In genomic region chr16:48533931-48534330, GRCh38 we compare ENCODE assay signal across 13 cellular contexts.
DNase-seq lines count a peak whose midpoint lies in the region; ATAC-seq and TF ChIP-seq lines count a peak whose summit lies in the region.
"Had no signal": no experiment of that assay in that cellular context is flagged by ENCODE, and none has a peak within 500 bp of the region (broad histone marks: within the 10 kb centered on the region; RNA-seq: fewer than 3 reads in every experiment).

No MANE protein-coding gene starts in this region.

- WGBS in sigmoid colon, 2 donors, result 93 to 95% methylated on average over 7 of the region's 7 CpGs

- H3K4me1 Mint-ChIP-seq in activated T-helper 17 cell treated with anti-CD3 and anti-CD28 coated beads, Interleukin-2, amount 50 U/mL, for 72 hours, result peaks cover 5% of the 10 kb centered on the region
- H3K4me1 Mint-ChIP-seq in activated CD8-positive, alpha-beta T cell treated with anti-CD3 and anti-CD28 coated beads for 36 hours (ENCODE audit: low read depth), result peaks cover 19% of the 10 kb centered on the region

- no peaks in the 10 kb centered on the region for H3K9me3 Mint-ChIP-seq in activated T-helper 17 cell treated with anti-CD3 and anti-CD28 coated beads, Interleukin-2, amount 50 U/mL, for 72 hours
- no peaks in the 10 kb centered on the region for H3K9me3 Mint-ChIP-seq in activated CD8-positive, alpha-beta T cell treated with anti-CD3 and anti-CD28 coated beads for 36 hours
- H3K9me3 Mint-ChIP-seq: CD8-positive, alpha-beta memory T cell had no signal

- H4K20me1 ChIP-seq in BLaER1 treated with 17β-estradiol and CSF1 and Interleukin-3, amounts not matched to agents 10 nM and 100 nM, result peaks cover 0 to 38% (median 14%) of the 10 kb centered on the region in 11 experiments; a peak in 14 of 22 replicates

- peak overlapping the region; percentile 48 for H3K27ac Mint-ChIP-seq in activated T-helper 17 cell treated with anti-CD3 and anti-CD28 coated beads, Interleukin-2, amount 50 U/mL, for 72 hours
- H3K27ac Mint-ChIP-seq in activated CD8-positive, alpha-beta T cell treated with anti-CD3 and anti-CD28 coated beads for 36 hours, result no peak overlapping the region

- H3K9ac ChIP-seq in BLaER1 treated with 17β-estradiol and CSF1 and Interleukin-3, amounts not matched to agents 10 nM and 100 nM, result peak overlapping the region in 1 of 11 experiments; percentile 5; a peak in 2 of 22 replicates

- POLR2A ChIA-PET in activated CD8-positive, alpha-beta T cell treated with anti-CD3 and anti-CD28 coated beads for 36 hours (lab: Charles Lee), result interaction anchor here (1.4 kb wide), 1 partner anchor 17 kb away, joined by 4 read pairs; no protein-coding TSS in a partner anchor

- TF ChIP-seq CTCF in sigmoid colon (IDR thresholded peaks at IDR 0.05), result no peak
- TF ChIP-seq CTCF in activated CD8-positive, alpha-beta T cell treated with anti-CD3 and anti-CD28 coated beads for 36 hours (IDR thresholded peaks at IDR 0.05), result no peak

- no peak for TF ChIP-seq EP300 in sigmoid colon (IDR thresholded peaks at IDR 0.05)

- H3K36me3 Mint-ChIP-seq in activated T-helper 17 cell treated with anti-CD3 and anti-CD28 coated beads, Interleukin-2, amount 50 U/mL, for 72 hours (ENCODE audit: low read depth), result peaks cover 2% of the 10 kb centered on the region
- H3K36me3 Mint-ChIP-seq in activated CD8-positive, alpha-beta T cell treated with anti-CD3 and anti-CD28 coated beads for 36 hours (ENCODE audit: low read depth), result no peaks in the 10 kb centered on the region

- TF ChIP-seq POLR2A in sigmoid colon (IDR thresholded peaks at IDR 0.05), result no peak

- peak overlapping the region; percentile 85 to 96 (median 88) for H3K4me2 ChIP-seq in BLaER1 treated with 17β-estradiol and CSF1 and Interleukin-3, amounts not matched to agents 10 nM and 100 nM

- peak; percentile 21 for DNase-seq in left lobe of liver (ENCODE audit: low spot score)
- DNase-seq in sigmoid colon, result peak; percentile 46
- no peak for DNase-seq in activated T-cell treated with anti-CD3 and anti-CD28 coated beads, Interleukin-2, amount 50 U/mL, for 1 hour
- no peak for DNase-seq in activated CD8-positive, alpha-beta T cell treated with anti-CD3 and anti-CD28 coated beads for 36 hours
- DNase-seq: BE2C; Caco-2; CD8-positive, alpha-beta memory T cell; DMS53; GF-D8 had no signal

- no peaks in the 10 kb centered on the region for H3K27me3 Mint-ChIP-seq in activated T-helper 17 cell treated with anti-CD3 and anti-CD28 coated beads, Interleukin-2, amount 50 U/mL, for 72 hours
- H3K27me3 Mint-ChIP-seq in activated CD8-positive, alpha-beta T cell treated with anti-CD3 and anti-CD28 coated beads for 36 hours, result no peaks in the 10 kb centered on the region
- H3K27me3 Mint-ChIP-seq: CD8-positive, alpha-beta memory T cell had no signal

- no peak overlapping the region for H3K4me3 Mint-ChIP-seq in activated T-helper 17 cell treated with anti-CD3 and anti-CD28 coated beads, Interleukin-2, amount 50 U/mL, for 72 hours
- no peak overlapping the region for H3K4me3 Mint-ChIP-seq in activated CD8-positive, alpha-beta T cell treated with anti-CD3 and anti-CD28 coated beads for 36 hours
- H3K4me3 Mint-ChIP-seq: CD8-positive, alpha-beta memory T cell had no signal

- H3K4me3 ChIP-seq in BLaER1 treated with 17β-estradiol and CSF1 and Interleukin-3, amounts not matched to agents 10 nM and 100 nM, result no peak overlapping the region
- H3K4me3 ChIP-seq in sigmoid colon, result no peak overlapping the region

- H3K27me3 ChIP-seq in BLaER1 treated with 17β-estradiol and CSF1 and Interleukin-3, amounts not matched to agents 10 nM and 100 nM, result no peaks in the 10 kb centered on the region
- no peaks in the 10 kb centered on the region for H3K27me3 ChIP-seq in sigmoid colon
- H3K27me3 ChIP-seq: BE2C had no signal

- H3K9me3 ChIP-seq in BLaER1 treated with 17β-estradiol and CSF1 and Interleukin-3, amounts not matched to agents 10 nM and 100 nM (replicated peaks in 1 of 11), result peaks cover 5 to 16% (median 9%) of the 10 kb centered on the region in 11 experiments; a peak in 17 of 22 replicates
- no peaks in the 10 kb centered on the region for H3K9me3 ChIP-seq in sigmoid colon
- H3K9me3 ChIP-seq: BE2C, Caco-2 had no signal

- intact Hi-C loops in sigmoid colon (cut with DNase I), result loop anchor here (10.0 kb wide), 1 partner anchor 149 kb away; the partner anchor contains the start of gene SIAH1
- intact Hi-C loops in activated CD8-positive, alpha-beta T cell treated with anti-CD3 and anti-CD28 coated beads for 36 hours (cut with micrococcal nuclease), result loop anchor here (10.0 kb wide), 1 partner anchor 179 kb away; no protein-coding TSS in a partner anchor

- peaks cover 0 to 6% (median 0%) of the 10 kb centered on the region in 11 experiments; a peak in 1 of 22 replicates for H3K36me3 ChIP-seq in BLaER1 treated with 17β-estradiol and CSF1 and Interleukin-3, amounts not matched to agents 10 nM and 100 nM
- no peaks in the 10 kb centered on the region for H3K36me3 ChIP-seq in sigmoid colon
- H3K36me3 ChIP-seq: BE2C had no signal

- no peak for ATAC-seq in activated T-helper 17 cell treated with anti-CD3 and anti-CD28 coated beads, Interleukin-2, amount 50 U/mL, for 72 hours (replicated peaks)
- ATAC-seq in left lobe of liver (no peak), HG02759 (IDR thresholded peaks at IDR 0.05; ENCODE audit: unreplicated experiment) (no peak)
- no peak for ATAC-seq in activated CD8-positive, alpha-beta T cell treated with anti-CD3 and anti-CD28 coated beads for 36 hours
- ATAC-seq: HCT116 had no signal

- H3K27ac ChIP-seq in BLaER1 treated with 17β-estradiol and CSF1 and Interleukin-3, amounts not matched to agents 10 nM and 100 nM, result no peak overlapping the region
- H3K27ac ChIP-seq in sigmoid colon, result no peak overlapping the region

- peaks cover 68 to 85% (median 80%) of the 10 kb centered on the region in 10 experiments for H3K4me1 ChIP-seq in BLaER1 treated with 17β-estradiol and CSF1 and Interleukin-3, amounts not matched to agents 10 nM and 100 nM
- H3K4me1 ChIP-seq in sigmoid colon, result peaks cover 0 to 39% (median 34%) of the 10 kb centered on the region in 4 donors
- H3K4me1 ChIP-seq: BE2C, Caco-2 had no signal

- CTCF ChIA-PET in activated CD8-positive, alpha-beta T cell treated with anti-CD3 and anti-CD28 coated beads for 36 hours (lab: Charles Lee), result interaction anchor here (1.3 to 2.8 kb wide), 3 partner anchors 13 to 97 kb away, joined by 3 to 24 read pairs (median 4); no protein-coding TSS in a partner anchor

Comparison
In these comparisons a context has a peak if more than half of its experiments do, and no peak if none do; other contexts are left out.
1. DNase-seq: peak in left lobe of liver (single experiment) and sigmoid colon (single experiment); none in activated T-cell treated with anti-CD3 and anti-CD28 coated beads, Interleukin-2, amount 50 U/mL, for 1 hour (single experiment) and activated CD8-positive, alpha-beta T cell treated with anti-CD3 and anti-CD28 coated beads for 36 hours (single experiment).